18 cellular contexts compared by ENCODE assay signal in genomic region chr6:10276106-10276505, GRCh38.
DNase-seq lines count a peak whose midpoint lies in the region; ATAC-seq and TF ChIP-seq lines count a peak whose summit lies in the region.
"Had no signal": no experiment of that assay in that cellular context is flagged by ENCODE, and none has a peak within 500 bp of the region (broad histone marks: within the 10 kb centered on the region; RNA-seq: fewer than 3 reads in every experiment).

No MANE protein-coding gene starts in this region.

- H3K4me3 ChIP-seq in HFF-Myc (replicated peaks; ENCODE audit: low read depth, low read length) (no peak overlapping the region), adipocyte (ENCODE audit: low read length) (no peak overlapping the region), foreskin fibroblast (ENCODE audit: low read depth in 1 of 2, low read length in 2 of 2) (no peak overlapping the region), retinal pigment epithelial cell (ENCODE audit: low read length) (no peak overlapping the region), thyroid gland (replicated peaks in 1 of 3) (no peak overlapping the region)
- H3K4me3 ChIP-seq: skin epidermis had no signal

- ATAC-seq in HG03095 (IDR thresholded peaks at IDR 0.05; ENCODE audit: unreplicated experiment) (no peak), HG03175 (IDR thresholded peaks at IDR 0.05; ENCODE audit: unreplicated experiment) (no peak)
- ATAC-seq: activated T-helper 17 cell treated with anti-CD3 and anti-CD28 coated beads, Interleukin-2, amount 50 U/mL, for 72 hours; natural killer cell treated with Interleukin-12 subunit alpha and Interleukin-12 subunit beta and Interleukin-15 and Interleukin-18, amount 100 ng/mL, for 72 hours; stimulated activated naive CD8-positive, alpha-beta T cell treated with anti-CD3 and anti-CD28 coated beads, Interleukin-15, Interleukin-2, amounts not matched to agents 100 U/mL and 50 U/mL, for 24 hours had no signal

- H3K9me3 ChIP-seq in adipocyte (ENCODE audit: control insufficient read depth, low read length), result no peaks in the 10 kb centered on the region
- H3K9me3 ChIP-seq in thyroid gland, result no peaks in the 10 kb centered on the region

- H3K9ac ChIP-seq in adipocyte (ENCODE audit: low read length), result no peak overlapping the region

- DNase-seq in HFF-Myc (ENCODE audit: extremely low read depth, low read depth), result peak; percentile 17
- DNase-seq in adipocyte (ENCODE audit: low read depth), result peak; percentile 78
- peak; percentile 10 to 70 for DNase-seq in foreskin fibroblast
- DNase-seq in retinal pigment epithelial cell (ENCODE audit: low read depth), result peak; percentile 28
- DNase-seq in thyroid gland, result no peak
- no peak for DNase-seq in DMS153 (lab: John Stamatoyannopoulos, UW)
- DNase-seq: activated CD4-positive, alpha-beta T cell treated with anti-CD3 and anti-CD28 coated beads for 48 hours; H9; islet precursor cell; mesendoderm; NCI-H2029 treated with DMSO at 0.1 percent for 48 hours; NCI-H510A; stimulated activated naive CD8-positive, alpha-beta T cell treated with anti-CD3 and anti-CD28 coated beads, Interleukin-15, Interleukin-2, amounts not matched to agents 100 U/mL and 50 U/mL, for 24 hours had no signal

- H3K27ac ChIP-seq in thyroid gland, result no peak overlapping the region
- H3K27ac ChIP-seq: skin epidermis had no signal

- TF ChIP-seq CTCF in HFF-Myc (IDR thresholded peaks at IDR 0.05; ENCODE audit: low read depth, low read length, missing control alignments) (no peak), foreskin fibroblast (IDR thresholded peaks at IDR 0.05; ENCODE audit: low read depth, low read length) (no peak), retinal pigment epithelial cell (conservative IDR thresholded peaks at IDR 0.05; ENCODE audit: low read depth, low read length) (no peak), thyroid gland (IDR thresholded peaks at IDR 0.05) (no peak)

- no peak for TF ChIP-seq POLR2A in thyroid gland (IDR thresholded peaks at IDR 0.05)

- no peaks in the 10 kb centered on the region for H3K36me3 ChIP-seq in adipocyte (ENCODE audit: control insufficient read depth, insufficient read depth, low read length, severe bottlenecking)
- H3K36me3 ChIP-seq in thyroid gland, result no peaks in the 10 kb centered on the region

- 80 to 88% methylated on average over 2 of the region's 2 CpGs for WGBS in thyroid gland, 2 donors

- intact Hi-C loops in thyroid gland (cut with DNase I), result no loop called here

- no peaks in the 10 kb centered on the region for H3K4me1 ChIP-seq in adipocyte (ENCODE audit: control insufficient read depth, insufficient read depth, low read length)
- H3K4me1 ChIP-seq in thyroid gland, result no peaks in the 10 kb centered on the region

- H3K27me3 ChIP-seq in adipocyte (replicated peaks; ENCODE audit: control insufficient read depth, insufficient read depth, low read length) (no peaks in the 10 kb centered on the region), thyroid gland (no peaks in the 10 kb centered on the region)

Comparison
In these comparisons a context has a peak if more than half of its experiments do, and no peak if none do; other contexts are left out.
1. DNase-seq: peak in HFF-Myc (single experiment), adipocyte (single experiment), foreskin fibroblast (2 of 2) and retinal pigment epithelial cell (single experiment); none in thyroid gland (0 of 2) and DMS153 (single experiment).